Comparison of ENCODE assay signal across 10 cellular contexts in genomic region chr12:85155791-85156190, GRCh38.
A peak's percentile ranks its signal among the peaks of the same experiment; 100 is the strongest.
DNase-seq lines count a peak whose midpoint lies in the region; ATAC-seq and TF ChIP-seq lines count a peak whose summit lies in the region.
"Had no signal": no experiment of that assay in that cellular context is flagged by ENCODE, and none has a peak within 500 bp of the region (broad histone marks: within the 10 kb centered on the region; RNA-seq: fewer than 3 reads in every experiment).

No MANE protein-coding gene starts in this region.

- CTCF ChIA-PET in WTC11 (lab: Charles Lee), result interaction anchor here (0.5 to 1.8 kb wide), 13 partner anchors 9 to 712 kb away, joined by 3 to 10 read pairs (median 3); no protein-coding TSS in a partner anchor

- H3K4me3 Mint-ChIP-seq in WTC11 (no peak overlapping the region), mesothelial cell of epicardium (no peak overlapping the region)

- H3K4me1 Mint-ChIP-seq in WTC11 (no peaks in the 10 kb centered on the region), mesothelial cell of epicardium (peaks cover 10% of the 10 kb centered on the region)

- no peak for TF ChIP-seq CTCF in GM06990 (IDR thresholded peaks at IDR 0.05; ENCODE audit: insufficient read depth, low read length, poor library complexity, severe bottlenecking)
- TF ChIP-seq CTCF in WTC11 (IDR thresholded peaks at IDR 0.05), result no peak
- peak; percentile 50 for TF ChIP-seq CTCF in mesothelial cell of epicardium (IDR thresholded peaks at IDR 0.05; ENCODE audit: unreplicated experiment)

- no peaks in the 10 kb centered on the region for H3K27me3 Mint-ChIP-seq in WTC11 (ENCODE audit: low read depth)
- no peaks in the 10 kb centered on the region for H3K27me3 Mint-ChIP-seq in mesothelial cell of epicardium (ENCODE audit: low read depth)

- H3K27me3 ChIP-seq in GM06990 (replicated peaks; ENCODE audit: control insufficient read depth, insufficient read depth, low read length) (no peaks in the 10 kb centered on the region), H7 (ENCODE audit: control insufficient read depth, insufficient read depth, low read length) (no peaks in the 10 kb centered on the region)

- H3K36me3 Mint-ChIP-seq in WTC11 (no peaks in the 10 kb centered on the region), mesothelial cell of epicardium (no peaks in the 10 kb centered on the region)

- POLR2A ChIA-PET in WTC11 (lab: Charles Lee), result interaction anchor here (0.6 kb wide), 1 partner anchor 212 kb away, joined by 5 read pairs; no protein-coding TSS in a partner anchor

- DNase-seq in GM06990 (ENCODE audit: extremely low read depth, insufficient read length), result peak; percentile 1
- peak; percentile 41 for DNase-seq in NCI-H146 treated with DMSO at 0.1 percent for 48 hours (lab: John Stamatoyannopoulos, UW; ENCODE audit: unreplicated experiment)
- DNase-seq in WTC11 (ENCODE audit: low spot score), result no peak
- DNase-seq in mesothelial cell of epicardium (ENCODE audit: low spot score in 2 of 2, unreplicated experiment in 2 of 2), result no peak
- no peak for DNase-seq in H7
- DNase-seq in nucleus accumbens (lab: John Stamatoyannopoulos, UW), result no peak
- DNase-seq: activated effector memory CD4-positive, alpha-beta T cell treated with Interleukin-2 at 50 U/mL for 16 hours; islet precursor cell had no signal

- H3K4me3 ChIP-seq in GM06990 (replicated peaks; ENCODE audit: low read depth, low read length) (no peak overlapping the region), H7 (ENCODE audit: insufficient read depth, low read depth, low read length) (no peak overlapping the region)

- no peaks in the 10 kb centered on the region for H3K9me3 Mint-ChIP-seq in WTC11
- no peaks in the 10 kb centered on the region for H3K9me3 Mint-ChIP-seq in mesothelial cell of epicardium

- H3K36me3 ChIP-seq in GM06990 (ENCODE audit: control insufficient read depth, insufficient read depth, low read length), result no peaks in the 10 kb centered on the region
- H3K36me3 ChIP-seq in H7 (replicated peaks; ENCODE audit: control insufficient read depth, insufficient read depth, low read length), result no peaks in the 10 kb centered on the region

- H3K27ac Mint-ChIP-seq in WTC11, result no peak overlapping the region
- no peak overlapping the region for H3K27ac Mint-ChIP-seq in mesothelial cell of epicardium

- ATAC-seq in WTC11 (0 out of 2 replicates have a peak, but pooled peaks have one; percentile 28), HG03565 (IDR thresholded peaks at IDR 0.05; ENCODE audit: unreplicated experiment) (no peak), HG03442 (IDR thresholded peaks at IDR 0.05; ENCODE audit: unreplicated experiment) (no peak)

TF ChIP-seq in WTC11, 78 proteins besides CTCF, POLR2A, EP300 and RAD21:
- no peak for TF ChIP-seq ZNF396 (CRISPR knock-in tag; IDR thresholded peaks at IDR 0.05; ENCODE audit: borderline replicate concordance)
- no peak for TF ChIP-seq ETV6 (CRISPR knock-in tag; IDR thresholded peaks at IDR 0.05)
- no peak for TF ChIP-seq TEAD1 (CRISPR knock-in tag; IDR thresholded peaks at IDR 0.05)
- TF ChIP-seq MYBL2 (CRISPR knock-in tag; IDR thresholded peaks at IDR 0.05), result no peak
- no peak for TF ChIP-seq FOXP1 (CRISPR knock-in tag; IDR thresholded peaks at IDR 0.05; ENCODE audit: borderline replicate concordance)
- TF ChIP-seq USF2 (CRISPR knock-in tag; IDR thresholded peaks at IDR 0.05), result no peak
- TF ChIP-seq ZNF512 (CRISPR knock-in tag; IDR thresholded peaks at IDR 0.05; ENCODE audit: borderline replicate concordance), result no peak
- TF ChIP-seq ZNF138 (CRISPR knock-in tag; conservative IDR thresholded peaks at IDR 0.05), result no peak
- no peak for TF ChIP-seq OVOL2 (CRISPR knock-in tag; IDR thresholded peaks at IDR 0.05; ENCODE audit: borderline replicate concordance)
- no peak for TF ChIP-seq ZNF532 (CRISPR knock-in tag; IDR thresholded peaks at IDR 0.05; ENCODE audit: borderline replicate concordance)
- TF ChIP-seq AFF4 (CRISPR knock-in tag; IDR thresholded peaks at IDR 0.05; ENCODE audit: borderline replicate concordance), result no peak
- no peak for TF ChIP-seq KAT7 (CRISPR knock-in tag; IDR thresholded peaks at IDR 0.05; ENCODE audit: borderline replicate concordance)
- TF ChIP-seq ZNF423 (CRISPR knock-in tag; IDR thresholded peaks at IDR 0.05), result no peak
- no peak for TF ChIP-seq MLX (CRISPR knock-in tag; IDR thresholded peaks at IDR 0.05)

Comparison
In these comparisons a context has a peak if more than half of its experiments do, and no peak if none do; other contexts are left out.
1. DNase-seq: peak in GM06990 (single experiment) and NCI-H146 treated with DMSO at 0.1 percent for 48 hours (single experiment); none in WTC11 (single experiment), mesothelial cell of epicardium (0 of 2), H7 (single experiment) and nucleus accumbens (0 of 56).